Comparison of ENCODE assay signal across 14 cellular contexts in genomic region chr15:95822946-95823345, GRCh38.
DNase-seq lines count a peak whose midpoint lies in the region; ATAC-seq and TF ChIP-seq lines count a peak whose summit lies in the region.
"Had no signal": no experiment of that assay in that cellular context is flagged by ENCODE, and none has a peak within 500 bp of the region (broad histone marks: within the 10 kb centered on the region; RNA-seq: fewer than 3 reads in every experiment).

No MANE protein-coding gene starts in this region.

- H3K4me1 Mint-ChIP-seq in stimulated activated naive CD8-positive, alpha-beta T cell treated with anti-CD3 and anti-CD28 coated beads, Interleukin-15, amount 100 ng/mL, for 72 hours = no peaks in the 10 kb centered on the region
- peaks cover 37% of the 10 kb centered on the region for H3K4me1 Mint-ChIP-seq in nephron progenitor cell
- H3K4me1 Mint-ChIP-seq: CD14-positive monocyte, GM23338 had no signal

- no peak for DNase-seq in stimulated activated naive CD8-positive, alpha-beta T cell treated with anti-CD3 and anti-CD28 coated beads, Interleukin-15, Interleukin-2, amounts not matched to agents 100 U/mL and 50 U/mL, for 24 hours
- no peak for DNase-seq in stimulated activated naive CD8-positive, alpha-beta T cell treated with anti-CD3 and anti-CD28 coated beads, Interleukin-15, amount 100 ng/mL, for 72 hours
- DNase-seq in cerebellar cortex (ENCODE audit: low spot score) (peak; percentile 73), nephron progenitor cell (no peak), activated gamma-delta T cell (lab: John Stamatoyannopoulos, UW) (no peak), NOMO-1 treated with dmso at 0.1 percent for 144 hours (lab: John Stamatoyannopoulos, UW; ENCODE audit: unreplicated experiment) (no peak)
- DNase-seq: 8988T; CD4-positive, alpha-beta memory T cell; DMS153; DMS79; HCEC 1CT had no signal

- ATAC-seq in stimulated activated naive CD8-positive, alpha-beta T cell treated with anti-CD3 and anti-CD28 coated beads, Interleukin-15, Interleukin-2, amounts not matched to agents 100 U/mL and 50 U/mL, for 24 hours = peak; percentile 32
- no peak for ATAC-seq in stimulated activated naive CD8-positive, alpha-beta T cell treated with anti-CD3 and anti-CD28 coated beads, Interleukin-15, amount 100 ng/mL, for 72 hours
- ATAC-seq in GM21576 (IDR thresholded peaks at IDR 0.05; ENCODE audit: unreplicated experiment) = no peak
- ATAC-seq: GM23338 had no signal

- no peak for TF ChIP-seq CTCF in nephron progenitor cell (IDR thresholded peaks at IDR 0.05)

- peaks cover 4% of the 10 kb centered on the region for H3K36me3 Mint-ChIP-seq in nephron progenitor cell (ENCODE audit: low read depth)
- H3K36me3 Mint-ChIP-seq: CD14-positive monocyte; CD4-positive, alpha-beta memory T cell had no signal

- peaks cover 12% of the 10 kb centered on the region for H3K27me3 Mint-ChIP-seq in stimulated activated naive CD8-positive, alpha-beta T cell treated with anti-CD3 and anti-CD28 coated beads, Interleukin-15, amount 100 ng/mL, for 72 hours
- H3K27me3 Mint-ChIP-seq in nephron progenitor cell (ENCODE audit: low read depth, poor library complexity) = no peaks in the 10 kb centered on the region
- H3K27me3 Mint-ChIP-seq: CD4-positive, alpha-beta memory T cell had no signal

- no peak overlapping the region for H3K27ac Mint-ChIP-seq in stimulated activated naive CD8-positive, alpha-beta T cell treated with anti-CD3 and anti-CD28 coated beads, Interleukin-15, amount 100 ng/mL, for 72 hours
- H3K27ac Mint-ChIP-seq in nephron progenitor cell = peak overlapping the region; percentile 8
- H3K27ac Mint-ChIP-seq: CD4-positive, alpha-beta memory T cell; GM23338 had no signal

- no peak overlapping the region for H3K4me3 Mint-ChIP-seq in stimulated activated naive CD8-positive, alpha-beta T cell treated with anti-CD3 and anti-CD28 coated beads, Interleukin-15, amount 100 ng/mL, for 72 hours
- no peak overlapping the region for H3K4me3 Mint-ChIP-seq in nephron progenitor cell
- H3K4me3 Mint-ChIP-seq: CD14-positive monocyte; CD4-positive, alpha-beta memory T cell; GM23338 had no signal

- H3K9me3 Mint-ChIP-seq in stimulated activated naive CD8-positive, alpha-beta T cell treated with anti-CD3 and anti-CD28 coated beads, Interleukin-15, amount 100 ng/mL, for 72 hours = no peaks in the 10 kb centered on the region
- peaks cover 9% of the 10 kb centered on the region for H3K9me3 Mint-ChIP-seq in nephron progenitor cell
